Comparison of ENCODE assay signal across 28 cellular contexts in the genomic region with DNA sequence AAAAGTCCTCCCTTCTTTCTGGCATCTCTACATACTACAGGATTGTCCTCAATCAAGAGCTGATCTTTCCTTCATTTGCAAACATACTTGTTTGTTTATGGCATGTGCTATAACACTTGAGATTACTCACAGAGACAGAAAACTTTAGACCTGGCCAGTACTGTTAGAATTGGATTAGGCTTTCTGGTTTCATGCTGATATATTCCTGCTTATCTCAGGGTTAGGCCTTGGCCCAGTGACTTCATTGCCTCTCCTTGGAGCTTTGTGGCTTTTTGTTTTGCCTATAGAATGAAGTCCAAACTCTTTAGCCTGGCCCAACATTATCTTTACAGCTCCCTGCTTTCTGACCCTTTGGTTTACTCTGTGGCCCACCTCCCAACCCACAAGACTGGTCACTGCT.
"Had no signal": no experiment of that assay in that cellular context is flagged by ENCODE, and none has a peak within 500 bp of the region (broad histone marks: within the 10 kb centered on the region; RNA-seq: fewer than 3 reads in every experiment).

No MANE protein-coding gene starts in this region.

- H3K9me3 Mint-ChIP-seq: stimulated activated effector memory CD8-positive, alpha-beta T cell treated with anti-CD3 and anti-CD28 coated beads, Interleukin-12 subunit alpha, Interleukin-12 subunit beta, amount 100 ng/mL, for 72 hours; stimulated activated memory B cell treated with anti-CD40 and anti-IgM and Interleukin-4, amounts not matched to agents 10 μg/mL and 1 μg/mL and 100 μg/mL, for 72 hours; stimulated activated naive B cell treated with anti-CD40 and anti-IgM and Interleukin-4, amounts not matched to agents 10 μg/mL and 1 μg/mL and 100 μg/mL, for 72 hours; stimulated activated naive CD8-positive, alpha-beta T cell treated with anti-CD3 and anti-CD28 coated beads, Interleukin-15, amount 100 ng/mL, for 72 hours; stimulated activated naive CD8-positive, alpha-beta T cell treated with anti-CD3 and anti-CD28 coated beads, Interleukin-15, Interleukin-2, amounts not matched to agents 100 ng/mL and 50 ng/mL, for 24 hours; type B pancreatic cell had no signal

- H3K9me3 ChIP-seq: stomach, suprapubic skin, testis, thoracic aorta, thyroid gland, tibial nerve, transverse colon, upper lobe of left lung, upper lobe of right lung, uterus, vagina had no signal

- H3K36me3 Mint-ChIP-seq: stimulated activated effector memory CD8-positive, alpha-beta T cell treated with anti-CD3 and anti-CD28 coated beads, Interleukin-12 subunit alpha, Interleukin-12 subunit beta, amount 100 ng/mL, for 72 hours; stimulated activated memory B cell treated with anti-CD40 and anti-IgM and Interleukin-4, amounts not matched to agents 10 μg/mL and 1 μg/mL and 100 μg/mL, for 72 hours; stimulated activated naive B cell treated with anti-CD40 and anti-IgM and Interleukin-4, amounts not matched to agents 10 μg/mL and 1 μg/mL and 100 μg/mL, for 72 hours; type B pancreatic cell had no signal

- H3K4me3 Mint-ChIP-seq: stimulated activated effector memory CD8-positive, alpha-beta T cell treated with anti-CD3 and anti-CD28 coated beads, Interleukin-12 subunit alpha, Interleukin-12 subunit beta, amount 100 ng/mL, for 72 hours; stimulated activated memory B cell treated with anti-CD40 and anti-IgM and Interleukin-4, amounts not matched to agents 10 μg/mL and 1 μg/mL and 100 μg/mL, for 72 hours; stimulated activated naive B cell treated with anti-CD40 and anti-IgM and Interleukin-4, amounts not matched to agents 10 μg/mL and 1 μg/mL and 100 μg/mL, for 72 hours; stimulated activated naive CD8-positive, alpha-beta T cell treated with anti-CD3 and anti-CD28 coated beads, Interleukin-15, amount 100 ng/mL, for 72 hours; stimulated activated naive CD8-positive, alpha-beta T cell treated with anti-CD3 and anti-CD28 coated beads, Interleukin-15, Interleukin-2, amounts not matched to agents 100 ng/mL and 50 ng/mL, for 24 hours; type B pancreatic cell had no signal

- DNase-seq: stimulated activated CD4-positive, alpha-beta T cell treated with anti-CD3 and anti-CD28 coated beads, Interleukin-2, amount 100 ng/mL, for 48 hours; stimulated activated CD4-positive, alpha-beta T cell treated with anti-CD3 and anti-CD28 coated beads, Interleukin-4, amount 100 ng/mL, for 1 hour; stimulated activated CD4-positive, alpha-beta T cell treated with anti-CD3 and anti-CD28 coated beads, Interleukin-4, amount 100 ng/mL, for 24 hours; stimulated activated CD4-positive, alpha-beta T cell treated with anti-CD3 and anti-CD28 coated beads, Interleukin-4, amount 100 ng/mL, for 4 hours; stimulated activated CD8-positive, alpha-beta memory T cell treated with anti-CD3 and anti-CD28 coated beads, Interleukin-4, amount 100 ng/mL, for 48 hours; stimulated activated naive B cell treated with anti-CD40 and anti-IgM and Interleukin-4, amounts not matched to agents 10 μg/mL and 1 μg/mL and 100 μg/mL, for 72 hours; stimulated activated naive CD4-positive, alpha-beta T cell; stimulated activated naive CD4-positive, alpha-beta T cell treated with Interleukin-2 at 50 U/mL for 16 hours; stimulated activated naive CD8-positive, alpha-beta T cell treated with anti-CD3 and anti-CD28 coated beads, Interleukin-15, amount 100 ng/mL, for 72 hours; stimulated activated naive CD8-positive, alpha-beta T cell treated with anti-CD3 and anti-CD28 coated beads, Interleukin-15, Interleukin-2, amounts not matched to agents 100 U/mL and 50 U/mL, for 24 hours; stomach; substantia nigra; testis; thyroid gland; tibial artery; transverse colon; trophoblast cell; upper lobe of left lung; upper lobe of right lung; uterus had no signal

- ATAC-seq: stimulated activated effector memory CD8-positive, alpha-beta T cell treated with anti-CD3 and anti-CD28 coated beads, Interleukin-12 subunit alpha, Interleukin-12 subunit beta, amount 100 ng/mL, for 72 hours; stimulated activated memory B cell treated with anti-CD40 and anti-IgM and Interleukin-4, amounts not matched to agents 10 μg/mL and 1 μg/mL and 100 μg/mL, for 72 hours; stimulated activated naive B cell treated with anti-CD40 and anti-IgM and Interleukin-4, amounts not matched to agents 10 μg/mL and 1 μg/mL and 100 μg/mL, for 72 hours; stimulated activated naive CD8-positive, alpha-beta T cell treated with anti-CD3 and anti-CD28 coated beads, Interleukin-15, amount 100 ng/mL, for 72 hours; stimulated activated naive CD8-positive, alpha-beta T cell treated with anti-CD3 and anti-CD28 coated beads, Interleukin-15, Interleukin-2, amounts not matched to agents 100 U/mL and 50 U/mL, for 24 hours; upper lobe of right lung had no signal

- H3K4me1 Mint-ChIP-seq: stimulated activated effector memory CD8-positive, alpha-beta T cell treated with anti-CD3 and anti-CD28 coated beads, Interleukin-12 subunit alpha, Interleukin-12 subunit beta, amount 100 ng/mL, for 72 hours; stimulated activated memory B cell treated with anti-CD40 and anti-IgM and Interleukin-4, amounts not matched to agents 10 μg/mL and 1 μg/mL and 100 μg/mL, for 72 hours; stimulated activated naive B cell treated with anti-CD40 and anti-IgM and Interleukin-4, amounts not matched to agents 10 μg/mL and 1 μg/mL and 100 μg/mL, for 72 hours; stimulated activated naive CD8-positive, alpha-beta T cell treated with anti-CD3 and anti-CD28 coated beads, Interleukin-15, amount 100 ng/mL, for 72 hours had no signal

- H3K36me3 ChIP-seq: stomach, suprapubic skin, thoracic aorta, thyroid gland, tibial artery, tibial nerve, transverse colon, upper lobe of left lung, upper lobe of right lung, uterus, vagina had no signal

- H3K27ac ChIP-seq: suprapubic skin, testis, thoracic aorta, thyroid gland, tibial artery, tibial nerve, transverse colon, upper lobe of left lung, upper lobe of right lung, uterus, vagina had no signal

- H3K27me3 Mint-ChIP-seq: stimulated activated naive B cell treated with anti-CD40 and anti-IgM and Interleukin-4, amounts not matched to agents 10 μg/mL and 1 μg/mL and 100 μg/mL, for 72 hours; type B pancreatic cell had no signal

- H3K4me1 ChIP-seq: stomach, suprapubic skin, testis, thyroid gland, tibial artery, tibial nerve, transverse colon, upper lobe of left lung, upper lobe of right lung, uterus, vagina had no signal

- H3K27me3 ChIP-seq: stomach, suprapubic skin, testis, thyroid gland, tibial artery, tibial nerve, transverse colon, upper lobe of left lung, upper lobe of right lung, uterus, vagina had no signal

- H3K4me3 ChIP-seq: stomach, suprapubic skin, testis, thoracic aorta, thyroid gland, tibial artery, tibial nerve, transverse colon, upper lobe of left lung, upper lobe of right lung, uterus, vagina had no signal

- H3K27ac Mint-ChIP-seq: stimulated activated effector memory CD8-positive, alpha-beta T cell treated with anti-CD3 and anti-CD28 coated beads, Interleukin-12 subunit alpha, Interleukin-12 subunit beta, amount 100 ng/mL, for 72 hours; stimulated activated memory B cell treated with anti-CD40 and anti-IgM and Interleukin-4, amounts not matched to agents 10 μg/mL and 1 μg/mL and 100 μg/mL, for 72 hours; stimulated activated naive B cell treated with anti-CD40 and anti-IgM and Interleukin-4, amounts not matched to agents 10 μg/mL and 1 μg/mL and 100 μg/mL, for 72 hours; stimulated activated naive CD8-positive, alpha-beta T cell treated with anti-CD3 and anti-CD28 coated beads, Interleukin-15, amount 100 ng/mL, for 72 hours; stimulated activated naive CD8-positive, alpha-beta T cell treated with anti-CD3 and anti-CD28 coated beads, Interleukin-15, Interleukin-2, amounts not matched to agents 100 ng/mL and 50 ng/mL, for 24 hours; type B pancreatic cell had no signal
